21 cellular contexts compared by ENCODE assay signal in genomic region chr4:71290481-71290880, GRCh38. TPM values are rescaled to one million over a fixed set of nuclear protein-coding genes. Genes with fewer than 3 reads are reported as not detected.
DNase-seq lines count a peak whose midpoint lies in the region; ATAC-seq and TF ChIP-seq lines count a peak whose summit lies in the region.
"Had no signal": no experiment of that assay in that cellular context is flagged by ENCODE, and none has a peak within 500 bp of the region (broad histone marks: within the 10 kb centered on the region; RNA-seq: fewer than 3 reads in every experiment).

No MANE protein-coding gene starts in this region.

- H3K4me3 Mint-ChIP-seq in brain (no peak overlapping the region), Caco-2 (ENCODE audit: unreplicated experiment) (no peak overlapping the region)
- H3K4me3 Mint-ChIP-seq: CD8-positive, alpha-beta memory T cell had no signal

- H3K9me3 Mint-ChIP-seq in brain (no peaks in the 10 kb centered on the region), Caco-2 (ENCODE audit: unreplicated experiment) (no peaks in the 10 kb centered on the region)
- H3K9me3 Mint-ChIP-seq: CD8-positive, alpha-beta memory T cell had no signal

- H3K27ac ChIP-seq in subcutaneous abdominal adipose tissue (ENCODE audit: low read depth, low read length): peak overlapping the region; percentile 86
- H3K27ac ChIP-seq: A549, Peyer's patch had no signal

- H3K27me3 ChIP-seq in subcutaneous abdominal adipose tissue (ENCODE audit: control insufficient read depth in 5 of 5, insufficient read depth in 4 of 5, low read length in 5 of 5): no peaks in the 10 kb centered on the region
- no peaks in the 10 kb centered on the region for H3K27me3 ChIP-seq in Caco-2 (replicated peaks; ENCODE audit: control insufficient read depth, insufficient read depth, low read length)
- H3K27me3 ChIP-seq: Peyer's patch had no signal

- H3K9me3 ChIP-seq in subcutaneous abdominal adipose tissue (ENCODE audit: control insufficient read depth in 5 of 5, low read length in 5 of 5): no peaks in the 10 kb centered on the region
- no peaks in the 10 kb centered on the region for H3K9me3 ChIP-seq in Caco-2
- H3K9me3 ChIP-seq: A549, Peyer's patch had no signal

- H3K36me3 ChIP-seq in subcutaneous abdominal adipose tissue (ENCODE audit: control insufficient read depth in 5 of 5, insufficient read depth in 5 of 5, low read length in 5 of 5): no peaks in the 10 kb centered on the region
- no peaks in the 10 kb centered on the region for H3K36me3 ChIP-seq in Caco-2 (ENCODE audit: control insufficient read depth, insufficient read depth, low read length)
- H3K36me3 ChIP-seq: Peyer's patch had no signal

- TF ChIP-seq CTCF in brain (conservative IDR thresholded peaks at IDR 0.05) (no peak), Caco-2 (IDR thresholded peaks at IDR 0.05; ENCODE audit: insufficient read depth in 1 of 2, low read depth in 1 of 2, low read length in 1 of 2, severe bottlenecking in 1 of 2, unreplicated experiment in 1 of 2) (no peak)

- CTCF ChIA-PET in Caco-2 (lab: Charles Lee): no interaction called here

- H3K27ac Mint-ChIP-seq in brain (peak overlapping the region in 3 of 5 experiments; percentile 13 to 59 (median 24)), Caco-2 (ENCODE audit: unreplicated experiment) (no peak overlapping the region)

- intact Hi-C loops in Caco-2 (cut with micrococcal nuclease; ENCODE audit: unreplicated experiment): no loop called here

- POLR2A ChIA-PET in Caco-2 (lab: Charles Lee): no interaction called here

- H3K27me3 Mint-ChIP-seq in brain: no peaks in the 10 kb centered on the region
- no peaks in the 10 kb centered on the region for H3K27me3 Mint-ChIP-seq in Caco-2 (ENCODE audit: insufficient read depth, unreplicated experiment)
- H3K27me3 Mint-ChIP-seq: CD8-positive, alpha-beta memory T cell had no signal

- no TSS peak for BruUV-seq in Caco-2 (replicated peaks; lab: Mats Ljungman, UMichigan)

- H3K36me3 Mint-ChIP-seq in brain (no peaks in the 10 kb centered on the region), Caco-2 (ENCODE audit: insufficient read depth, unreplicated experiment) (no peaks in the 10 kb centered on the region)
- H3K36me3 Mint-ChIP-seq: CD8-positive, alpha-beta memory T cell had no signal

- DNase-seq in EL: peak; percentile 22
- DNase-seq in midbrain (lab: John Stamatoyannopoulos, UW): peak; percentile 14
- DNase-seq in Caco-2: no peak
- DNase-seq: C1 segment of cervical spinal cord; CD8-positive, alpha-beta memory T cell; DND-41; GF-D8; KBM-7; MV-4-11; NCI-H1694 treated with DMSO at 0.1 percent for 48 hours; NCI-H2107; NCI-H510A; NCI-H748 treated with DMSO at 0.1 percent for 48 hours; NK-92 treated with Interleukin-12 subunit alpha and Interleukin-12 subunit beta, amount 100 ng/mL, for 24 hours; Peyer's patch had no signal

- H3K4me1 Mint-ChIP-seq in brain (peaks cover 37% of the 10 kb centered on the region), Caco-2 (ENCODE audit: low read depth, unreplicated experiment) (no peaks in the 10 kb centered on the region)
- H3K4me1 Mint-ChIP-seq: CD8-positive, alpha-beta memory T cell had no signal

- peaks cover 0 to 21% (median 13%) of the 10 kb centered on the region in 5 donors for H3K4me1 ChIP-seq in subcutaneous abdominal adipose tissue (ENCODE audit: control insufficient read depth in 5 of 5, insufficient read depth in 5 of 5, low read length in 5 of 5)
- H3K4me1 ChIP-seq in Caco-2: no peaks in the 10 kb centered on the region
- H3K4me1 ChIP-seq: Peyer's patch had no signal

- ATAC-seq in GM19351 (IDR thresholded peaks at IDR 0.05; ENCODE audit: unreplicated experiment) (no peak), GM21367 (IDR thresholded peaks at IDR 0.05; ENCODE audit: unreplicated experiment) (no peak)
- ATAC-seq: A549, Right ventricle myocardium inferior had no signal

- no peak overlapping the region for H3K4me3 ChIP-seq in subcutaneous abdominal adipose tissue (ENCODE audit: low read depth in 1 of 5, low read length in 5 of 5)
- no peak overlapping the region for H3K4me3 ChIP-seq in Caco-2 (ENCODE audit: low read depth, low read length)
- H3K4me3 ChIP-seq: A549, Peyer's patch had no signal

- H3K9ac ChIP-seq in subcutaneous abdominal adipose tissue (ENCODE audit: low read length in 5 of 5): no peak overlapping the region

RNA-seq across cellular contexts. Expression of gene SLC4A4, which starts 48.3 kb away (rescaled TPM):
- 7.5 TPM for polyA plus RNA-seq in brain (ENCODE audit: insufficient read depth, low read depth, low replicate concordance)
- 0.29 and 0.49 TPM in 2 replicates for total RNA-seq in Caco-2 (2022)

Comparison
In these comparisons a context has a peak if more than half of its experiments do, and no peak if none do; other contexts are left out.
1. DNase-seq: peak in EL (single experiment) and midbrain (single experiment); none in Caco-2 (0 of 2).